In the genomic region with DNA sequence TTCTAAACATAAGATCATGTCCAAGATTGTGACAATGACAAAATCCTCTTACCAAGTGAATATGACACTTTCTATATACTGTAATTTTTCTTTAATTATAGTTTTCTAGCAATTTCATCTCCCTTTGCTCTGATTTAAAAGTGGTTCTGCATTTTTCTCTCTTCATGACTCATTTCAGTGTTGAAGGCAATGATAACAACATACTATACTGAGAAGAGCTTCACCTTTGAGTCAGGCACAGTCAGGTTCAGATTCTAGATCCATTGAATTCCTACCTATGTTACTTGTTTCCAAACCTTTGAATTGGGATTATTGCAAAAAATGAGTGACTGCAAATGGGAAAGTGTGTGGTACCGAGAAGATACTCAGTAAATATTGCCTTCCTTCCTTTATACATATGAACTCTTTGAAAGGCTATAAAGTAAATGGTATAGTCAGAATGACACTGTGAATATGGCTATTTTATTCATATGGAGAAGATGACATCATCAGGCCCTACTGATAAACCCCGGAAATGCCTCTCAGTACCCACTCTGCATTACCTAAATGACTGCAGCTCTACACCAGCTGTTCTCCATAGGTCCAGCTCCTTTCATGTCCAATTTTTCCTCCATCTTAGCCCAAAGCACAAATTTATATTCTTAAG, we compare ENCODE assay signal across 10 cellular contexts.
DNase-seq lines count a peak whose midpoint lies in the region; ATAC-seq lines count a peak whose summit lies in the region.
"Had no signal": no experiment of that assay in that cellular context is flagged by ENCODE, and none has a peak within 500 bp of the region (broad histone marks: within the 10 kb centered on the region; RNA-seq: fewer than 3 reads in every experiment).

No MANE protein-coding gene starts in this region.

- ATAC-seq in GM18498 (IDR thresholded peaks at IDR 0.05; ENCODE audit: unreplicated experiment) (peak; percentile 82), GM19395 (IDR thresholded peaks at IDR 0.05; ENCODE audit: unreplicated experiment) (peak; percentile 91), HG02981 (IDR thresholded peaks at IDR 0.05; ENCODE audit: unreplicated experiment) (peak; percentile 85)

- intact Hi-C loops in head of caudate nucleus (cut with DNase I), result no loop called here

- peak; percentile 45 for DNase-seq in T-helper 2 cell treated with Interferon-gamma antibody and Interleukin-4, amounts not matched to agents 5 μg/mL and 100 μg/mL, for 36 hours (ENCODE audit: low spot score)
- no peak for DNase-seq in head of caudate nucleus
- no peak for DNase-seq in NK-92 treated with Interleukin-12 subunit alpha and Interleukin-12 subunit beta, amount 100 ng/mL, for 24 hours (lab: John Stamatoyannopoulos, UW)
- no peak for DNase-seq in NCI-H2171 treated with DMSO at 0.1 percent for 48 hours (lab: John Stamatoyannopoulos, UW)
- DNase-seq in iPS-NIHi7 (ENCODE audit: extremely low spot score), result no peak
- DNase-seq: H9, NCI-H1436 had no signal

- H3K36me3 Mint-ChIP-seq in T-helper 2 cell treated with Interferon-gamma antibody and Interleukin-4, amounts not matched to agents 5 μg/mL and 100 μg/mL, for 36 hours (ENCODE audit: low read depth), result no peaks in the 10 kb centered on the region

- H3K4me1 Mint-ChIP-seq in T-helper 2 cell treated with Interferon-gamma antibody and Interleukin-4, amounts not matched to agents 5 μg/mL and 100 μg/mL, for 36 hours (ENCODE audit: low read depth), result peaks cover 19% of the 10 kb centered on the region
- H3K4me1 Mint-ChIP-seq: H9 had no signal

- H3K9me3 Mint-ChIP-seq in T-helper 2 cell treated with Interferon-gamma antibody and Interleukin-4, amounts not matched to agents 5 μg/mL and 100 μg/mL, for 36 hours, result no peaks in the 10 kb centered on the region
- H3K9me3 Mint-ChIP-seq: H9 had no signal

- no peak overlapping the region for H3K27ac Mint-ChIP-seq in T-helper 2 cell treated with Interferon-gamma antibody and Interleukin-4, amounts not matched to agents 5 μg/mL and 100 μg/mL, for 36 hours
- H3K27ac Mint-ChIP-seq: H9 had no signal

- H3K27me3 Mint-ChIP-seq in T-helper 2 cell treated with Interferon-gamma antibody and Interleukin-4, amounts not matched to agents 5 μg/mL and 100 μg/mL, for 36 hours (ENCODE audit: low read depth), result no peaks in the 10 kb centered on the region

- H3K4me3 Mint-ChIP-seq in T-helper 2 cell treated with Interferon-gamma antibody and Interleukin-4, amounts not matched to agents 5 μg/mL and 100 μg/mL, for 36 hours, result no peak overlapping the region
- H3K4me3 Mint-ChIP-seq: H9 had no signal
